ENCODE assay signal across 8 cellular contexts in genomic region chr22:36156515-36157419, GRCh38. TPM values are rescaled to one million over a fixed set of nuclear protein-coding genes. Genes with fewer than 3 reads are reported as not detected.
DNase-seq lines count a peak whose midpoint lies in the region; ATAC-seq and TF ChIP-seq lines count a peak whose summit lies in the region.

No MANE protein-coding gene starts in this region.

- peak overlapping the region; percentile 38; the same call in 1 of the 2 replicates for H3K9ac ChIP-seq in HUES64 (ENCODE audit: low read depth, low read length)

- peak overlapping the region; percentile 97 for H3K4me3 Mint-ChIP-seq in central memory CD8-positive, alpha-beta T cell

- H3K4me1 Mint-ChIP-seq in central memory CD8-positive, alpha-beta T cell, result peaks cover 94% of the 10 kb centered on the region

- no peak for TF ChIP-seq CTCF in AG04449 (IDR thresholded peaks at IDR 0.05; ENCODE audit: insufficient read depth, low read length, missing control alignments)

- H3K36me3 Mint-ChIP-seq in central memory CD8-positive, alpha-beta T cell (ENCODE audit: insufficient read depth), result peaks cover 45% of the 10 kb centered on the region

- no peaks in the 10 kb centered on the region for H3K27me3 Mint-ChIP-seq in central memory CD8-positive, alpha-beta T cell

- H3K27ac ChIP-seq in HUES64 (ENCODE audit: low read depth, low read length), result peak overlapping the region; percentile 34; the same call in 1 of the 2 replicates

- peak; percentile 25 for ATAC-seq in central memory CD8-positive, alpha-beta T cell (replicated peaks; ENCODE audit: extremely low read depth, poor library complexity, severe bottlenecking)
- ATAC-seq in HG02763 (IDR thresholded peaks at IDR 0.05; ENCODE audit: unreplicated experiment), result no peak

- POLR2A ChIA-PET in AG04449 (lab: Yijun Ruan, JAX), result interaction anchor here (1.4 kb wide), 1 partner anchor 350 kb away, joined by 3 read pairs; the partner anchor contains the start of gene FOXRED2

- H3K27me3 ChIP-seq in HUES64 (ENCODE audit: insufficient read depth, low read length), result no peaks in the 10 kb centered on the region

- DNase-seq in AG04449 (ENCODE audit: low read depth, low spot score) (no peak), kidney tubule cell (ENCODE audit: low spot score) (peak; percentile 73), OCI-M2 (lab: John Stamatoyannopoulos, UW; ENCODE audit: unreplicated experiment) (no peak)
- DNase-seq in activated CD4-positive, alpha-beta T cell treated with anti-CD3 and anti-CD28 coated beads for 24 hours (ENCODE audit: low read depth in 2 of 2), result peak; percentile 68 to 73
- peak in 1 of 2 donors; percentile 47 for DNase-seq in central memory CD8-positive, alpha-beta T cell (ENCODE audit: low spot score in 2 of 2)
- DNase-seq in stimulated activated CD4-positive, alpha-beta T cell treated with anti-CD3 and anti-CD28 coated beads, Interleukin-15, amount 100 ng/mL, for 24 hours, result peak; percentile 89

- H3K9me3 ChIP-seq in HUES64 (ENCODE audit: insufficient read depth, low read depth, low read length), result no peaks in the 10 kb centered on the region

- H3K4me3 ChIP-seq in AG04449 (ENCODE audit: low read depth, low read length) (peak overlapping the region; percentile 49), HUES64 (ENCODE audit: low read length) (no peak overlapping the region)

- 49% methylated on average over 15 of the region's 15 CpGs for WGBS in HUES64

- no peaks in the 10 kb centered on the region for H3K9me3 Mint-ChIP-seq in central memory CD8-positive, alpha-beta T cell

- CTCF ChIA-PET in AG04449 (lab: Yijun Ruan, JAX), result interaction anchor here (0.8 to 11.6 kb wide), 7 partner anchors 9 to 330 kb away, joined by 3 to 125 read pairs (median 4); no protein-coding TSS in a partner anchor

- no peaks in the 10 kb centered on the region for H3K36me3 ChIP-seq in HUES64 (ENCODE audit: insufficient read depth, low read length)

- peak overlapping the region; percentile 99 for H3K27ac Mint-ChIP-seq in central memory CD8-positive, alpha-beta T cell (ENCODE audit: low read depth)

- H3K4me1 ChIP-seq in HUES64 (ENCODE audit: insufficient read depth, low read length), result peaks cover 11% of the 10 kb centered on the region

RNA-seq across cellular contexts. Expression of gene APOL3, which starts 3.8 kb away (rescaled TPM):
- polyA plus RNA-seq in HUES64 (2013, experiment 1 of 2), result 0.60 TPM
- 0.44 TPM for polyA plus RNA-seq in HUES64 (2013, experiment 2 of 2)

RNA-seq across cellular contexts. Expression of gene APOL4, which starts 44.8 kb away (rescaled TPM):
- polyA plus RNA-seq in HUES64 (2013, experiment 1 of 2), result 0.25 TPM
- 0.06 TPM for polyA plus RNA-seq in HUES64 (2013, experiment 2 of 2)

Comparison
In these comparisons a context has a peak if more than half of its experiments do, and no peak if none do; other contexts are left out.
1. DNase-seq: peak in activated CD4-positive, alpha-beta T cell treated with anti-CD3 and anti-CD28 coated beads for 24 hours (2 of 2), kidney tubule cell (single experiment) and stimulated activated CD4-positive, alpha-beta T cell treated with anti-CD3 and anti-CD28 coated beads, Interleukin-15, amount 100 ng/mL, for 24 hours (single experiment); none in AG04449 (single experiment) and OCI-M2 (single experiment).